Comparison of ENCODE assay signal across 14 cellular contexts in the genomic region with DNA sequence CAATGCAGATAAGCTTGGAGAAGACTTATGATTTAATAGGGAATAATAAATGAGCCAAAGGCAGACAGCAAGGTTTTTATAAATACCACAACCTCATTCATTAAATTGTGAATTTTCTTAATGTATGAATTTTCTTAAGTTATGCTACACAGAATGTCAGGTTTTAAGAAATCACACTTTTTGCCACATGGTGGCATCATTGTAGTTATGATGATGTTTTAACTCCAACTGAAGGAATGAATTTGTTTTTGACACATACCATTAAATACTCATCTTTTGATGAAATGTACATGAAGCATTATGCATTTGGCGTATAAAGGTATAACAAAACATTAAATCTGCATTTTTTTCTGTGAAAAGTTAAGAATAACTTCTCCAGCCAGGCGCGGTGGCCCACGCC.
DNase-seq lines count a peak whose midpoint lies in the region; ATAC-seq and TF ChIP-seq lines count a peak whose summit lies in the region.
"Had no signal": no experiment of that assay in that cellular context is flagged by ENCODE, and none has a peak within 500 bp of the region (broad histone marks: within the 10 kb centered on the region; RNA-seq: fewer than 3 reads in every experiment).

No MANE protein-coding gene starts in this region.

- H3K9me3 ChIP-seq in gastrocnemius medialis = no peaks in the 10 kb centered on the region
- H3K9me3 ChIP-seq: body of pancreas, sigmoid colon had no signal

- TF ChIP-seq CTCF in GM13977 (IDR thresholded peaks at IDR 0.05; ENCODE audit: extremely low read depth, insufficient read depth, missing control alignments) (peak; percentile 37), VCaP (conservative IDR thresholded peaks at IDR 0.05) (peak; percentile 40), gastrocnemius medialis (IDR thresholded peaks at IDR 0.05 in 4 of 5, conservative IDR thresholded peaks at IDR 0.05 in 1 of 5) (no peak)

- H3K4me1 ChIP-seq in gastrocnemius medialis = no peaks in the 10 kb centered on the region
- H3K4me1 ChIP-seq: body of pancreas, sigmoid colon had no signal

- DNase-seq in ACHN = peak; percentile 20
- no peak for DNase-seq in GM13977 (ENCODE audit: low spot score)
- DNase-seq in NAMALWA (ENCODE audit: low spot score) = peak; percentile 6
- DNase-seq in GM19238 (ENCODE audit: insufficient read length, low spot score) = no peak
- DNase-seq in gastrocnemius medialis = no peak
- DNase-seq: activated naive CD4-positive, alpha-beta T cell; body of pancreas; CD4-positive, alpha-beta T cell; GF-D8; sigmoid colon; stimulated activated naive B cell treated with anti-CD40 and anti-IgM and Interleukin-4, amounts not matched to agents 10 μg/mL and 1 μg/mL and 100 μg/mL, for 72 hours had no signal

- H3K4me3 ChIP-seq in gastrocnemius medialis = no peak overlapping the region
- H3K4me3 ChIP-seq: body of pancreas, sigmoid colon had no signal

- ATAC-seq in gastrocnemius medialis (no peak), HG03439 (IDR thresholded peaks at IDR 0.05; ENCODE audit: unreplicated experiment) (no peak), HG03045 (IDR thresholded peaks at IDR 0.05; ENCODE audit: unreplicated experiment) (no peak)
- ATAC-seq: body of pancreas; stimulated activated naive B cell treated with anti-CD40 and anti-IgM and Interleukin-4, amounts not matched to agents 10 μg/mL and 1 μg/mL and 100 μg/mL, for 72 hours had no signal

- TF ChIP-seq POLR2A in gastrocnemius medialis (IDR thresholded peaks at IDR 0.05) = no peak

- no peaks in the 10 kb centered on the region for H3K36me3 ChIP-seq in gastrocnemius medialis
- H3K36me3 ChIP-seq: sigmoid colon had no signal

- intact Hi-C loops in gastrocnemius medialis (cut with DNase I; ENCODE audit: low total_unique reads) = no loop called here

- in situ Hi-C loops in ACHN (cut with HindIII; ENCODE audit: low pct_ligation_motif_present, low pct_unique_long_range_greater_than_20kb, low sequenced_read_pairs) (no loop called here), GM13977 (cut with MboI; ENCODE audit: low pct_unique_long_range_greater_than_20kb, low sequenced_read_pairs, unreplicated experiment) (no loop called here), gastrocnemius medialis (cut with MboI; ENCODE audit: low sequenced_read_pairs in 4 of 4) (no loop called here)

- H3K27ac ChIP-seq in VCaP (no peak overlapping the region), gastrocnemius medialis (no peak overlapping the region)
- H3K27ac ChIP-seq: body of pancreas, sigmoid colon had no signal

- no peaks in the 10 kb centered on the region for H3K27me3 ChIP-seq in gastrocnemius medialis
- H3K27me3 ChIP-seq: body of pancreas, sigmoid colon had no signal

Comparison
In these comparisons a context has a peak if more than half of its experiments do, and no peak if none do; other contexts are left out.
1. DNase-seq: peak in ACHN (single experiment) and NAMALWA (single experiment); none in GM13977 (single experiment), GM19238 (single experiment) and gastrocnemius medialis (0 of 2).
2. CTCF ChIP-seq: peak in GM13977 (single experiment) and VCaP (single experiment); none in gastrocnemius medialis (0 of 5).